9 cellular contexts compared by ENCODE assay signal in the genomic region with DNA sequence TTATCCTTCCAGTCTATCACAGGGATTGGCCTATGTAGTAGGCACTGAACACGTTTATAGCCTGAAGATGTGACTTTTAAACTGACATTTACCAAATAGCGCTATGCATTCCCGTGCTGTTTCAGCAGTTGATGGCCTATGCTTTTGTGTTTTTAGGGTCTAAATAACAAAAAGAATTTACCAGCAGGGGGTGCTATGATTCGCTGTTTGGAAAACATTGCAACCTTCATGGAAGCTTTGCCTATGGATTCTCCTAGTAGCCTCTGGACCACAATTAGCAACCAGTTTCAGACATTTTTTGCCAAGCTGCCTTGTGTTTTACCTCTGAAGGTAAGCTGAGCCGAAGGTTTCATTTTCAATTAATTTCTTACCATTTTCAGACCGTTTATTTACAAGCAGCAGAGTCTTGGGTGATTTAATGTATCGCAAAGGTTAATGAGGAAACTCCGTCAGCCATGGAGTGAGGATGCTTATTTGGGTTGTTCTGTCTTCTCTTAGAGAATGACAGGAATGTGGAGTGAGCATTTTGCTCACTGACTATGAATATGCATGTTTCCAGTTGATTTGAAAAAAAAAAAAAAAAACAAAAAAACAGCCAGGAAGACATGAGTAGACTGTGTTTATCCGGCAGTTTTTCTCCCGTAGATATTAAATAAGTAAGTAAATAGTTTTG.
DNase-seq lines count a peak whose midpoint lies in the region; TF ChIP-seq lines count a peak whose summit lies in the region.
"Had no signal": no experiment of that assay in that cellular context is flagged by ENCODE, and none has a peak within 500 bp of the region (broad histone marks: within the 10 kb centered on the region; RNA-seq: fewer than 3 reads in every experiment).

No MANE protein-coding gene starts in this region.

- H3K18ac ChIP-seq in trophoblast cell (ENCODE audit: low read length), result no peak overlapping the region

- H4K20me1 ChIP-seq in KMS-11 (ENCODE audit: insufficient read depth), result no peaks in the 10 kb centered on the region
- H4K20me1 ChIP-seq: BLaER1 treated with 17β-estradiol and CSF1 and Interleukin-3, amounts not matched to agents 10 nM and 100 nM had no signal

- H4K91ac ChIP-seq in trophoblast cell (ENCODE audit: low read depth, low read length), result no peak overlapping the region

- H2BK120ac ChIP-seq in trophoblast cell (ENCODE audit: insufficient read depth, low read length, poor library complexity), result no peak overlapping the region

- H3K14ac ChIP-seq in trophoblast cell (ENCODE audit: low read length), result no peak overlapping the region

- no peak overlapping the region for H2AK5ac ChIP-seq in trophoblast cell (ENCODE audit: low read length)

- no peaks in the 10 kb centered on the region for H3K9me3 ChIP-seq in trophoblast cell (ENCODE audit: insufficient read depth, low read depth, low read length)
- H3K9me3 ChIP-seq: BLaER1 treated with 17β-estradiol and CSF1 and Interleukin-3, amounts not matched to agents 10 nM and 100 nM had no signal

- no CpG with 5 or more reads among the region's 10 CpGs for WGBS in trophoblast cell (ENCODE audit: extremely low coverage, insufficient coverage, insufficient read length)

- no peak overlapping the region for H3K23ac ChIP-seq in trophoblast cell (ENCODE audit: low read length)

- H3K4me2 ChIP-seq in KMS-11, result no peak overlapping the region
- no peak overlapping the region for H3K4me2 ChIP-seq in trophoblast cell (ENCODE audit: low read length)
- H3K4me2 ChIP-seq: BLaER1 treated with 17β-estradiol and CSF1 and Interleukin-3, amounts not matched to agents 10 nM and 100 nM had no signal

- H3K4me1 ChIP-seq in KMS-11 (ENCODE audit: low read depth, poor library complexity, severe bottlenecking) (no peaks in the 10 kb centered on the region), trophoblast cell (ENCODE audit: control insufficient read depth in 1 of 2, insufficient read depth in 2 of 2, low read length in 2 of 2) (no peaks in the 10 kb centered on the region)

- TF ChIP-seq CTCF in KMS-11 (conservative IDR thresholded peaks at IDR 0.05; ENCODE audit: low read depth, low read length), result peak; percentile 60; the same call in 1 of the 2 replicates

- H3K79me2 ChIP-seq in KMS-11 (ENCODE audit: insufficient read depth, low read depth) (no peaks in the 10 kb centered on the region), trophoblast cell (ENCODE audit: control insufficient read depth, insufficient read depth, low read length, poor library complexity) (no peaks in the 10 kb centered on the region)

- DNase-seq in NCI-H1436 (lab: John Stamatoyannopoulos, UW) (peak; percentile 31), NCI-H1436 treated with DMSO at 0.1 percent for 48 hours (lab: John Stamatoyannopoulos, UW) (no peak), RPMI7951 (ENCODE audit: low read depth) (peak; percentile 43), fibroblast of peridontal ligament (ENCODE audit: extremely low read depth) (peak; percentile 54), trophoblast cell (peak; percentile 27 to 92)
- DNase-seq in activated CD4-positive, CD25-positive, alpha-beta regulatory T cell treated with anti-CD3 and anti-CD28 coated beads, Interleukin-2, amount 50 U/mL, for 72 hours, result no peak
- DNase-seq in activated CD4-positive, alpha-beta T cell treated with anti-CD3 and anti-CD28 coated beads for 4 hours, result no peak

- H3K4me3 ChIP-seq in KMS-11 (IDR thresholded peaks at IDR 0.05; ENCODE audit: insufficient read depth, low read depth, low read length), result no peak overlapping the region
- H3K4me3 ChIP-seq in trophoblast cell (ENCODE audit: low read depth, low read length), result no peak overlapping the region
- H3K4me3 ChIP-seq: BLaER1 treated with 17β-estradiol and CSF1 and Interleukin-3, amounts not matched to agents 10 nM and 100 nM had no signal

- no peaks in the 10 kb centered on the region for H3K79me1 ChIP-seq in trophoblast cell (ENCODE audit: low read length)

- no peak overlapping the region for H2BK5ac ChIP-seq in trophoblast cell (ENCODE audit: low read depth, low read length, poor library complexity)

- no peak overlapping the region for H4K12ac ChIP-seq in trophoblast cell (ENCODE audit: low read depth, low read length)

- no peaks in the 10 kb centered on the region for H3K27me3 ChIP-seq in KMS-11 (ENCODE audit: insufficient read depth, low read depth)
- H3K27me3 ChIP-seq in trophoblast cell (ENCODE audit: insufficient read depth, low read length), result no peaks in the 10 kb centered on the region
- H3K27me3 ChIP-seq: BLaER1 treated with 17β-estradiol and CSF1 and Interleukin-3, amounts not matched to agents 10 nM and 100 nM had no signal

- H2AFZ ChIP-seq in KMS-11 (ENCODE audit: low read depth), result no peak overlapping the region
- H2AFZ ChIP-seq in trophoblast cell (ENCODE audit: insufficient read depth, low read length, poor library complexity), result no peak overlapping the region

- H3K36me3 ChIP-seq in KMS-11 (ENCODE audit: insufficient read depth) (no peaks in the 10 kb centered on the region), trophoblast cell (ENCODE audit: control insufficient read depth in 1 of 2, insufficient read depth in 2 of 2, low read length in 2 of 2) (no peaks in the 10 kb centered on the region)
- H3K36me3 ChIP-seq: BLaER1 treated with 17β-estradiol and CSF1 and Interleukin-3, amounts not matched to agents 10 nM and 100 nM had no signal

- H3K27ac ChIP-seq in KMS-11 (no peak overlapping the region), trophoblast cell (ENCODE audit: low read depth, low read length) (no peak overlapping the region)
- H3K27ac ChIP-seq: BLaER1 treated with 17β-estradiol and CSF1 and Interleukin-3, amounts not matched to agents 10 nM and 100 nM had no signal

- no peak overlapping the region for H3K9ac ChIP-seq in KMS-11
- H3K9ac ChIP-seq in trophoblast cell (ENCODE audit: low read length), result no peak overlapping the region
- H3K9ac ChIP-seq: BLaER1 treated with 17β-estradiol and CSF1 and Interleukin-3, amounts not matched to agents 10 nM and 100 nM had no signal

- H3K4ac ChIP-seq in trophoblast cell (ENCODE audit: low read depth, low read length), result no peak overlapping the region

- H4K8ac ChIP-seq in trophoblast cell (ENCODE audit: low read depth, low read length), result no peak overlapping the region

- H2BK12ac ChIP-seq in trophoblast cell (ENCODE audit: low read length), result no peak overlapping the region

Comparison
In these comparisons a context has a peak if more than half of its experiments do, and no peak if none do; other contexts are left out.
1. DNase-seq: peak in NCI-H1436 (single experiment), RPMI7951 (single experiment), fibroblast of peridontal ligament (single experiment) and trophoblast cell (2 of 2); none in NCI-H1436 treated with DMSO at 0.1 percent for 48 hours (single experiment), activated CD4-positive, CD25-positive, alpha-beta regulatory T cell treated with anti-CD3 and anti-CD28 coated beads, Interleukin-2, amount 50 U/mL, for 72 hours (single experiment) and activated CD4-positive, alpha-beta T cell treated with anti-CD3 and anti-CD28 coated beads for 4 hours (0 of 2).